In the genomic region with DNA sequence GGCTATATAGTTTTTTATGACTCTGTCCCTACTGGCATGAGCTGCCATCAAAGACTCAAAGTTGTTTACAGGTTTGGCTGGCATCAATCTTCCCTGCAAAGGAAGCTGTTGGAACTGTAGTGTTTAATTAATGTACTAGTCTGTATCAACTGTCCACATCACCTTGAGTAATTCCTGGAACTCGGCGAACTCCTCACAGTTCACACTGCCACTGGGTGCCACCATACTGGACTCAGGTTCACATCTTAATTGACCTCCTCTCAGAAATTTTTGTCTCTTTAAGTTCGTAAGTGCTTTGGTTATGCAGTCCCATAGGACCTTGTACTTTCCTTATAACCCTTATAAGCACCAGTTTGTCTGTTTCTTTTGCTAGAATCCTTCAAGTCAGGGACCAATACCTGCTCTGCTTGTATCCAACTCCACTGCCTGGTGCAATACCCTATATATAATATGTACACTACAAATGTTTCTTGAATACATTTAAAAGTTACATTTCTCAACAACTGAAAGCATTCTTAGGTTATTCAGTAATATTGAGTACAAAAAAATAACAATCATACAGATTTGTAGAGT, we compare ENCODE assay signal across 1 cellular context.
TF ChIP-seq lines count a peak whose summit lies in the region.

No MANE protein-coding gene starts in this region.

TF ChIP-seq in IMR-90, 13 proteins besides CTCF, POLR2A, EP300 and RAD21:
- no peak for TF ChIP-seq RCOR1 (IDR thresholded peaks at IDR 0.05; ENCODE audit: insufficient replicate concordance, low read length)
- no peak for TF ChIP-seq SMC3 (IDR thresholded peaks at IDR 0.05; ENCODE audit: low read depth, low read length)
- TF ChIP-seq MAFK (IDR thresholded peaks at IDR 0.05; ENCODE audit: low read depth, low read length) = no peak
- TF ChIP-seq FOS (IDR thresholded peaks at IDR 0.05; ENCODE audit: low read depth, low read length) = no peak
- no peak for TF ChIP-seq RFX5 (IDR thresholded peaks at IDR 0.05; ENCODE audit: low read depth, low read length)
- TF ChIP-seq, protein P1, sequence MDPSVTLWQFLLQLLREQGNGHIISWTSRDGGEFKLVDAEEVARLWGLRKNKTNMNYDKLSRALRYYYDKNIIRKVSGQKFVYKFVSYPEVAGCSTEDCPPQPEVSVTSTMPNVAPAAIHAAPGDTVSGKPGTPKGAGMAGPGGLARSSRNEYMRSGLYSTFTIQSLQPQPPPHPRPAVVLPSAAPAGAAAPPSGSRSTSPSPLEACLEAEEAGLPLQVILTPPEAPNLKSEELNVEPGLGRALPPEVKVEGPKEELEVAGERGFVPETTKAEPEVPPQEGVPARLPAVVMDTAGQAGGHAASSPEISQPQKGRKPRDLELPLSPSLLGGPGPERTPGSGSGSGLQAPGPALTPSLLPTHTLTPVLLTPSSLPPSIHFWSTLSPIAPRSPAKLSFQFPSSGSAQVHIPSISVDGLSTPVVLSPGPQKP (IDR thresholded peaks at IDR 0.05; ENCODE audit: borderline replicate concordance, low read depth, low read length) = no peak
